ENCODE assay signal across 15 cellular contexts in the genomic region with DNA sequence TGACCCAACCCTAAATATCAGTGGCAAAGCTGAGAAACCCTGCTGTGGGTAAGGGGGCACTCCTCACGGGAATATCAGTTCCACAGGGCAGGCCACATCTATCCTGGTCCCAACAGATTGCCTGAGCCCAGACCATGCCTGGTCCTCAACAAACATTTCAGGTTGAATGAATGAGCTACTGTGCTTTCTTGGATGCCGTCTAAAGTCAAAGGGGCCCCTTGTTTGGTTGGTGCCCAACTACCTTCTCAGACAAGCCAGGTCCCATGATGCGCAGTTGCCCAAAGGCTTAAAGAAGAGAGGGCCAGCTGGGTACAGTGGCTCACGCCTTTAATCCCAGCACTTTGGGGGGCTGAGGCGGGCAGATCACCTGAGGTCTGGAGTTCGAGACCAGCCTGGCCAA. TPM values are rescaled to one million over a fixed set of nuclear protein-coding genes. Genes with fewer than 3 reads are reported as not detected.
A peak's percentile ranks its signal among the peaks of the same experiment; 100 is the strongest.
DNase-seq lines count a peak whose midpoint lies in the region; ATAC-seq, FAIRE-seq and TF ChIP-seq lines count a peak whose summit lies in the region.
"Had no signal": no experiment of that assay in that cellular context is flagged by ENCODE, and none has a peak within 500 bp of the region (broad histone marks: within the 10 kb centered on the region; RNA-seq: fewer than 3 reads in every experiment).

No MANE protein-coding gene starts in this region.

- H3K79me2 ChIP-seq in HepG2 (ENCODE audit: insufficient read depth, low read length) = peaks cover 31% of the 10 kb centered on the region

- H3K4me1 Mint-ChIP-seq in activated CD8-positive, alpha-beta T cell treated with anti-CD3 and anti-CD28 coated beads for 36 hours (ENCODE audit: low read depth) = peaks cover 23% of the 10 kb centered on the region
- peaks cover 41 to 42% of the 10 kb centered on the region in 2 donors for H3K4me1 Mint-ChIP-seq in immature natural killer cell
- peaks cover 46 to 63% of the 10 kb centered on the region in 2 donors for H3K4me1 Mint-ChIP-seq in stimulated activated naive B cell treated with anti-CD40 and anti-IgM and Interleukin-4, amounts not matched to agents 10 μg/mL and 1 μg/mL and 100 μg/mL, for 72 hours

- no peak for ATAC-seq in right lobe of liver
- ATAC-seq in HepG2 = no peak
- ATAC-seq in activated CD8-positive, alpha-beta T cell treated with anti-CD3 and anti-CD28 coated beads for 36 hours = no peak
- ATAC-seq in stimulated activated naive B cell treated with anti-CD40 and anti-IgM and Interleukin-4, amounts not matched to agents 10 μg/mL and 1 μg/mL and 100 μg/mL, for 72 hours (replicated peaks) = no peak

- H3K27me3 Mint-ChIP-seq in activated CD8-positive, alpha-beta T cell treated with anti-CD3 and anti-CD28 coated beads for 36 hours = peaks cover 5% of the 10 kb centered on the region
- H3K27me3 Mint-ChIP-seq in immature natural killer cell (ENCODE audit: low read depth in 3 of 3) = peaks cover 18 to 25% (median 24%) of the 10 kb centered on the region in 3 donors
- H3K27me3 Mint-ChIP-seq in stimulated activated naive B cell treated with anti-CD40 and anti-IgM and Interleukin-4, amounts not matched to agents 10 μg/mL and 1 μg/mL and 100 μg/mL, for 72 hours = peaks cover 6 to 12% of the 10 kb centered on the region in 2 donors

- POLR2A ChIA-PET in HepG2 (lab: Yijun Ruan, JAX) = interaction anchor here (2.2 kb wide), 1 partner anchor 70 kb away, joined by 5 read pairs; the partner anchor contains the start of gene FEM1A
- POLR2A ChIA-PET in activated CD8-positive, alpha-beta T cell treated with anti-CD3 and anti-CD28 coated beads for 36 hours (lab: Charles Lee) = interaction anchor here (0.6 kb wide), 1 partner anchor 97 kb away, joined by 5 read pairs; no protein-coding TSS in a partner anchor

- DNase-seq in right lobe of liver (no peak), HepG2 (ENCODE audit: low spot score) (no peak), immature natural killer cell (no peak), NCI-H2029 treated with DMSO at 0.1 percent for 48 hours (lab: John Stamatoyannopoulos, UW) (no peak), urothelium cell line (ENCODE audit: low spot score) (no peak), DMS153 treated with DMSO at 0.1 percent for 48 hours (lab: John Stamatoyannopoulos, UW; ENCODE audit: unreplicated experiment) (no peak)
- DNase-seq in activated CD8-positive, alpha-beta T cell treated with anti-CD3 and anti-CD28 coated beads for 36 hours = no peak
- no peak for DNase-seq in stimulated activated naive B cell treated with anti-CD40 and anti-IgM and Interleukin-4, amounts not matched to agents 10 μg/mL and 1 μg/mL and 100 μg/mL, for 72 hours
- DNase-seq: activated effector memory CD4-positive, alpha-beta T cell treated with anti-CD3 and anti-CD28 coated beads, Interleukin-2, amount 50 U/mL, for 16 hours; DMS79; KG1; mesendoderm; NCI-H1417 treated with DMSO at 0.1 percent for 48 hours had no signal

- H3K9ac ChIP-seq in HepG2 (ENCODE audit: insufficient read depth, low read depth, low read length) = no peak overlapping the region
- H3K9ac ChIP-seq: parathyroid adenoma had no signal

- BruUV-seq in HepG2 (replicated peaks; lab: Mats Ljungman, UMichigan) = no TSS peak

- intact Hi-C loops in right lobe of liver (cut with DNase I) (no loop called here), HepG2 (cut with micrococcal nuclease; ENCODE audit: unreplicated experiment) (loop anchor here (5.0 kb wide), 1 partner anchor 49 kb away; the partner anchor contains the start of gene MYDGF)
- intact Hi-C loops in activated CD8-positive, alpha-beta T cell treated with anti-CD3 and anti-CD28 coated beads for 36 hours (cut with micrococcal nuclease) = no loop called here

- H3K4me1 ChIP-seq in right lobe of liver (peaks cover 0 to 62% (median 23%) of the 10 kb centered on the region in 4 donors), HepG2 (ENCODE audit: insufficient read depth, low read length) (peaks cover 65% of the 10 kb centered on the region)
- H3K4me1 ChIP-seq: parathyroid adenoma had no signal

- peak overlapping the region in 1 of 3 donors; percentile 88 for H3K27ac ChIP-seq in right lobe of liver
- H3K27ac ChIP-seq in HepG2 (ENCODE audit: extremely low read length, insufficient read depth, low read length) = no peak overlapping the region
- H3K27ac ChIP-seq: parathyroid adenoma had no signal

- peaks cover 14% of the 10 kb centered on the region for H3K36me3 Mint-ChIP-seq in activated CD8-positive, alpha-beta T cell treated with anti-CD3 and anti-CD28 coated beads for 36 hours (ENCODE audit: low read depth)
- peaks cover 0 to 18% (median 3%) of the 10 kb centered on the region in 3 donors for H3K36me3 Mint-ChIP-seq in immature natural killer cell
- H3K36me3 Mint-ChIP-seq in stimulated activated naive B cell treated with anti-CD40 and anti-IgM and Interleukin-4, amounts not matched to agents 10 μg/mL and 1 μg/mL and 100 μg/mL, for 72 hours = peaks cover 28 to 52% of the 10 kb centered on the region in 2 donors

- in situ Hi-C loops in HepG2 (cut with HindIII; ENCODE audit: extremely low pct_ligation_motif_present, low pct_unique_long_range_greater_than_20kb) = no loop called here

- H3K4me2 ChIP-seq in HepG2 (ENCODE audit: low read depth, low read length) = no peak overlapping the region

- peaks cover 0 to 37% (median 15%) of the 10 kb centered on the region in 4 donors for H3K36me3 ChIP-seq in right lobe of liver
- peaks cover 2 to 24% of the 10 kb centered on the region in 2 experiments for H3K36me3 ChIP-seq in HepG2 (replicated peaks in 1 of 2; ENCODE audit: control insufficient read depth in 1 of 2, insufficient read depth in 2 of 2, low read length in 2 of 2)

- no peak overlapping the region for H2AFZ ChIP-seq in HepG2 (ENCODE audit: low read length)
- H2AFZ ChIP-seq: parathyroid adenoma had no signal

- H4K20me1 ChIP-seq in HepG2 (ENCODE audit: insufficient read depth, low read length) = peaks cover 3% of the 10 kb centered on the region; the same call in 1 of the 2 replicates

- no peaks in the 10 kb centered on the region for H3K27me3 ChIP-seq in right lobe of liver
- no peaks in the 10 kb centered on the region; a peak in 1 of 5 replicates for H3K27me3 ChIP-seq in HepG2 (ENCODE audit: control insufficient read depth in 1 of 2, insufficient read depth in 2 of 2, low read length in 2 of 2)

- TF ChIP-seq RAD21 in HepG2 (CRISPR knock-in tag; IDR thresholded peaks at IDR 0.05) = no peak

- WGBS in right lobe of liver (ENCODE audit: insufficient coverage, low coverage, low lambda C conversion rate, missing lambda C conversion rate) = 93% methylated on average over 3 of the region's 6 CpGs
- 91% methylated on average over 5 of the region's 6 CpGs for WGBS in HepG2 (ENCODE audit: low lambda C conversion rate)

- no peaks in the 10 kb centered on the region for H3K9me3 ChIP-seq in right lobe of liver
- no peaks in the 10 kb centered on the region for H3K9me3 ChIP-seq in HepG2 (ENCODE audit: low read length)

- FAIRE-seq in HepG2 (lab: Jason Lieb, UNC) (no peak), urothelium cell line (lab: Jason Lieb, UNC) (no peak)
- FAIRE-seq: frontal cortex had no signal

- TF ChIP-seq EP300 in HepG2 (IDR thresholded peaks at IDR 0.05; ENCODE audit: low read depth in 2 of 2, low read length in 2 of 2) (no peak), HepG2 (CRISPR knock-in tag; IDR thresholded peaks at IDR 0.05; ENCODE audit: borderline replicate concordance) (no peak)

- CTCF ChIA-PET in HepG2 (lab: Yijun Ruan, JAX; ENCODE audit: low intra/inter-chr PET ratio, low total read pairs) = no interaction called here
- CTCF ChIA-PET in activated CD8-positive, alpha-beta T cell treated with anti-CD3 and anti-CD28 coated beads for 36 hours (lab: Charles Lee) = interaction anchor here (0.9 to 2.3 kb wide), 3 partner anchors 11 to 70 kb away, joined by 3 to 12 read pairs (median 5); partner anchors contain the start of gene FEM1A

- peak overlapping the region in 2 of 3 donors; percentile 86 to 87 for H3K4me3 ChIP-seq in right lobe of liver
- H3K4me3 ChIP-seq in HepG2 (replicated peaks in 1 of 3; ENCODE audit: insufficient read depth in 1 of 3, low read depth in 2 of 3, low read length in 3 of 3) = no peak overlapping the region

- no peaks in the 10 kb centered on the region for H3K9me3 Mint-ChIP-seq in activated CD8-positive, alpha-beta T cell treated with anti-CD3 and anti-CD28 coated beads for 36 hours
- H3K9me3 Mint-ChIP-seq in immature natural killer cell = peaks cover 0 to 10% (median 0%) of the 10 kb centered on the region in 6 donors
- H3K9me3 Mint-ChIP-seq in stimulated activated naive B cell treated with anti-CD40 and anti-IgM and Interleukin-4, amounts not matched to agents 10 μg/mL and 1 μg/mL and 100 μg/mL, for 72 hours = peaks cover 0 to 1% of the 10 kb centered on the region in 2 donors

- no peak for TF ChIP-seq CTCF in right lobe of liver (IDR thresholded peaks at IDR 0.05)
- no peak for TF ChIP-seq CTCF in HepG2 (CRISPR knock-in tag; IDR thresholded peaks at IDR 0.05)
- TF ChIP-seq CTCF in activated CD8-positive, alpha-beta T cell treated with anti-CD3 and anti-CD28 coated beads for 36 hours (IDR thresholded peaks at IDR 0.05) = no peak

- H3K4me3 Mint-ChIP-seq in activated CD8-positive, alpha-beta T cell treated with anti-CD3 and anti-CD28 coated beads for 36 hours = peak overlapping the region; percentile 99
- H3K4me3 Mint-ChIP-seq in immature natural killer cell = peak overlapping the region in 3 of 5 donors; percentile 47 to 95 (median 69)
- H3K4me3 Mint-ChIP-seq in stimulated activated naive B cell treated with anti-CD40 and anti-IgM and Interleukin-4, amounts not matched to agents 10 μg/mL and 1 μg/mL and 100 μg/mL, for 72 hours = peak overlapping the region; percentile 92 to 97

- no peak overlapping the region for H3K27ac Mint-ChIP-seq in activated CD8-positive, alpha-beta T cell treated with anti-CD3 and anti-CD28 coated beads for 36 hours
- H3K27ac Mint-ChIP-seq in immature natural killer cell = peak overlapping the region in 2 of 6 donors; percentile 46 to 61
- peak overlapping the region; percentile 9 for H3K27ac Mint-ChIP-seq in stimulated activated naive B cell treated with anti-CD40 and anti-IgM and Interleukin-4, amounts not matched to agents 10 μg/mL and 1 μg/mL and 100 μg/mL, for 72 hours

- TF ChIP-seq POLR2A in right lobe of liver (IDR thresholded peaks at IDR 0.05) (no peak), HepG2 (IDR thresholded peaks at IDR 0.05; ENCODE audit: insufficient read depth in 1 of 2, low read depth in 2 of 2, low read length in 2 of 2) (no peak)

RNA-seq across cellular contexts. Expression of gene DPP9, which starts 2.4 kb away (rescaled TPM):
- total RNA-seq in right lobe of liver (100 to 1,000 TPM in 1 of 6 experiments, 10 to 100 TPM in 5; 47.3 to 118 (median 54.5) TPM), HepG2 (2016; rRNA removed; fragmentation: Illumina TruSeq; extraction: Trizol) (25.8 and 26.6 TPM in 2 replicates)
- total RNA-seq in HepG2 (2016; cell fraction: cytosol; rRNA removed; fragmentation: Illumina TruSeq; extraction: Trizol; ENCODE audit: low read depth) = 21.9 and 23.0 TPM in 2 replicates
- total RNA-seq in HepG2 (2016; cell fraction: insoluble cytoplasmic fraction; rRNA removed; fragmentation: Illumina TruSeq; extraction: Trizol) = 19.7 and 28.0 TPM in 2 replicates
- 28.4 and 28.6 TPM in 2 replicates for total RNA-seq in HepG2 (2016; cell fraction: membrane; rRNA removed; fragmentation: Illumina TruSeq; extraction: Trizol)
- total RNA-seq in HepG2 (2016; cell fraction: nucleus; rRNA removed; fragmentation: Illumina TruSeq; extraction: Trizol) = 19.7 and 23.4 TPM in 2 replicates
- polyA plus RNA-seq in HepG2 (2011; rRNA removed) (8.4 and 9.4 TPM in 2 replicates), immature natural killer cell (10 to 100 TPM; 17.8 to 81.6 (median 25.0) TPM)
- polyA plus RNA-seq in HepG2 (2011; cell fraction: cytosol; rRNA removed) = 5.3 and 7.0 TPM in 2 replicates
- 33.2 and 42.2 TPM in 2 replicates for polyA plus RNA-seq in HepG2 (2011; cell fraction: nucleus; rRNA removed)
- 14.9 and 17.3 TPM in 2 replicates for polyA plus RNA-seq in HepG2 (2012)
- 11.8 and 12.3 TPM in 2 replicates for polyA plus RNA-seq in HepG2 (2016; cell fraction: cytosol; fragmentation: Illumina TruSeq; extraction: Trizol; ENCODE audit: low read depth)
- polyA plus RNA-seq in HepG2 (2016; cell fraction: insoluble cytoplasmic fraction; fragmentation: Illumina TruSeq; extraction: Trizol; ENCODE audit: low read depth) = 26.8 and 38.6 TPM in 2 replicates
- polyA plus RNA-seq in HepG2 (2016; cell fraction: membrane; fragmentation: Illumina TruSeq; extraction: Trizol; ENCODE audit: low read depth) = 22.3 and 23.5 TPM in 2 replicates
- polyA plus RNA-seq in HepG2 (2016; cell fraction: nucleus; fragmentation: Illumina TruSeq; extraction: Trizol; ENCODE audit: insufficient read depth, low read depth) = 52.8 and 55.7 TPM in 2 replicates
- polyA minus RNA-seq in HepG2 (2011; rRNA and poly(A)+ RNA removed; ENCODE audit: low replicate concordance) = 26.0 and 29.3 TPM in 2 replicates
- 10.0 and 10.8 TPM in 2 replicates for polyA minus RNA-seq in HepG2 (2011; cell fraction: cytosol; rRNA and poly(A)+ RNA removed)
- 25.8 and 26.7 TPM in 2 replicates for polyA minus RNA-seq in HepG2 (2011; cell fraction: nucleus; rRNA and poly(A)+ RNA removed)
- total RNA-seq in activated CD8-positive, alpha-beta T cell treated with anti-CD3 and anti-CD28 coated beads for 36 hours = 10 to 100 TPM; 60.4 to 64.0 TPM

RNA-seq across cellular contexts. Expression of gene MYDGF, which starts 51.1 kb away (rescaled TPM):
- 10 to 100 TPM; 58.2 to 98.7 (median 72.2) TPM for total RNA-seq in right lobe of liver
- 51.2 and 116 TPM in 2 replicates for total RNA-seq in HepG2 (2016; rRNA removed; fragmentation: Illumina TruSeq; extraction: Trizol)
- total RNA-seq in HepG2 (2016; cell fraction: cytosol; rRNA removed; fragmentation: Illumina TruSeq; extraction: Trizol; ENCODE audit: low read depth) = 22.6 and 23.9 TPM in 2 replicates
- 51.8 and 121 TPM in 2 replicates for total RNA-seq in HepG2 (2016; cell fraction: insoluble cytoplasmic fraction; rRNA removed; fragmentation: Illumina TruSeq; extraction: Trizol)
- total RNA-seq in HepG2 (2016; cell fraction: membrane; rRNA removed; fragmentation: Illumina TruSeq; extraction: Trizol) = 39.4 and 44.5 TPM in 2 replicates
- 80.0 and 98.1 TPM in 2 replicates for total RNA-seq in HepG2 (2016; cell fraction: nucleus; rRNA removed; fragmentation: Illumina TruSeq; extraction: Trizol)
- 195 and 198 TPM in 2 replicates for polyA plus RNA-seq in HepG2 (2011; rRNA removed)
- 230 and 342 TPM in 2 replicates for polyA plus RNA-seq in HepG2 (2011; cell fraction: cytosol; rRNA removed)
- 115 and 125 TPM in 2 replicates for polyA plus RNA-seq in HepG2 (2011; cell fraction: nucleus; rRNA removed)
- 153 and 214 TPM in 2 replicates for polyA plus RNA-seq in HepG2 (2012)
- polyA plus RNA-seq in HepG2 (2016; cell fraction: cytosol; fragmentation: Illumina TruSeq; extraction: Trizol; ENCODE audit: low read depth) = 30.7 and 35.4 TPM in 2 replicates
- polyA plus RNA-seq in HepG2 (2016; cell fraction: insoluble cytoplasmic fraction; fragmentation: Illumina TruSeq; extraction: Trizol; ENCODE audit: low read depth) = 58.1 and 61.6 TPM in 2 replicates
- polyA plus RNA-seq in HepG2 (2016; cell fraction: membrane; fragmentation: Illumina TruSeq; extraction: Trizol; ENCODE audit: low read depth) = 39.4 and 41.3 TPM in 2 replicates
- 174 and 190 TPM in 2 replicates for polyA plus RNA-seq in HepG2 (2016; cell fraction: nucleus; fragmentation: Illumina TruSeq; extraction: Trizol; ENCODE audit: insufficient read depth, low read depth)
- 65.4 and 78.5 TPM in 2 replicates for polyA minus RNA-seq in HepG2 (2011; rRNA and poly(A)+ RNA removed; ENCODE audit: low replicate concordance)
- 53.5 and 66.5 TPM in 2 replicates for polyA minus RNA-seq in HepG2 (2011; cell fraction: cytosol; rRNA and poly(A)+ RNA removed)
- 27.7 and 29.1 TPM in 2 replicates for polyA minus RNA-seq in HepG2 (2011; cell fraction: nucleus; rRNA and poly(A)+ RNA removed)
- 10 to 100 TPM; 58.3 to 62.1 TPM for total RNA-seq in activated CD8-positive, alpha-beta T cell treated with anti-CD3 and anti-CD28 coated beads for 36 hours
- 100 to 1,000 TPM; 207 to 245 (median 233) TPM for polyA plus RNA-seq in immature natural killer cell

Comparison
In these comparisons a context has a peak if more than half of its experiments do, and no peak if none do; other contexts are left out.
1. H3K4me3 ChIP-seq: peak in right lobe of liver (2 of 3); none in HepG2 (0 of 3).
2. Peak in every context shown above with its lines, with median percentiles within 50 percentile points of each other: H3K4me3 Mint-ChIP-seq.